ENCODE assay signal across 19 cellular contexts in the genomic region with DNA sequence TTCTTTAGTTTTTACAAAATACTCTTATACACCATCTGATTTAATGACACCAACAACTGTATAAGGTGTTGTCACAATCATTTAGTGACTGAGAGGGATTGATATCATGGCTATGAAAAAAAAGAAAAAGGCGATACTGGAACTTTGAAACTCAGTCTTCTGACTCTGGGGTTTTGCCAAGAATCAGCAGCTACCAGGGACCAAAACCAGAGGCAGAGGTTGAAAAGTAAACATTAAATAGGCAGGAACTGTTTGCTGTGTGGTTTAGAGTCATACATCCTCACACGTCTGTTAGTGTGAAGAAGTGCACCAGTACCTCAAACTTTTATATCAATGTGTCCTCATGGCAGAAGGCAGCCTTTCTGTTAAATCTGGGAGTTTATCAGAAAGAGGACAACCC.
"Had no signal": no experiment of that assay in that cellular context is flagged by ENCODE, and none has a peak within 500 bp of the region (broad histone marks: within the 10 kb centered on the region; RNA-seq: fewer than 3 reads in every experiment).

No MANE protein-coding gene starts in this region.

- H3K4me3 Mint-ChIP-seq: activated CD4-positive, alpha-beta T cell treated with anti-CD3 and anti-CD28 coated beads, Interleukin-2, amount 10 ng/mL, durations not matched to agents 7 days and 5 days; activated naive CD4-positive, alpha-beta T cell treated with anti-CD3 and anti-CD28 coated beads, Interleukin-2, amount 10 ng/mL, durations not matched to agents 7 days and 5 days; nephron had no signal

- H3K27me3 Mint-ChIP-seq: activated CD4-positive, alpha-beta T cell treated with anti-CD3 and anti-CD28 coated beads, Interleukin-2, amount 10 ng/mL, durations not matched to agents 7 days and 5 days; progenitor cell of endocrine pancreas had no signal

- DNase-seq: activated CD4-positive, alpha-beta T cell treated with anti-CD3 and anti-CD28 coated beads, Interleukin-2, amount 10 ng/mL, durations not matched to agents 7 days and 5 days; activated CD8-positive, alpha-beta memory T cell treated with anti-CD3 and anti-CD28 coated beads for 24 hours; activated naive CD4-positive, alpha-beta T cell treated with anti-CD3 and anti-CD28 coated beads, Interleukin-2, amount 10 ng/mL, durations not matched to agents 7 days and 5 days; activated T-cell treated with anti-CD3 and anti-CD28 coated beads for 4 hours; central memory CD4-positive, alpha-beta T cell; cortex of kidney; effector CD8-positive, alpha-beta T cell; gastrocnemius medialis; heart right ventricle; kidney; occipital lobe; stimulated activated CD4-positive, alpha-beta T cell treated with anti-CD3 and anti-CD28 coated beads, Interleukin-12 subunit alpha, Interleukin-12 subunit beta, amount 100 ng/mL, for 4 hours; stimulated activated naive CD8-positive, alpha-beta T cell treated with anti-CD3 and anti-CD28 coated beads, Interleukin-15, Interleukin-2, amounts not matched to agents 100 U/mL and 50 U/mL, for 24 hours; T1000; upper lobe of left lung had no signal

- ATAC-seq: gastrocnemius medialis; heart right ventricle; sciatic nerve; stimulated activated naive CD8-positive, alpha-beta T cell treated with anti-CD3 and anti-CD28 coated beads, Interleukin-15, Interleukin-2, amounts not matched to agents 100 U/mL and 50 U/mL, for 24 hours had no signal

- H3K36me3 Mint-ChIP-seq: activated naive CD4-positive, alpha-beta T cell treated with anti-CD3 and anti-CD28 coated beads, Interleukin-2, amount 10 ng/mL, durations not matched to agents 7 days and 5 days had no signal

- H3K9me3 Mint-ChIP-seq: activated CD4-positive, alpha-beta T cell treated with anti-CD3 and anti-CD28 coated beads, Interleukin-2, amount 10 ng/mL, durations not matched to agents 7 days and 5 days; activated naive CD4-positive, alpha-beta T cell treated with anti-CD3 and anti-CD28 coated beads, Interleukin-2, amount 10 ng/mL, durations not matched to agents 7 days and 5 days; activated T-helper 2 cell treated with anti-CD3 and anti-CD28 coated beads, Interferon-gamma antibody, Interleukin-2, Interleukin-4, amounts not matched to agents 10 μg/mL and 5 μg/mL and 100 μg/mL, durations not matched to agents 14 hours and 24 hours and 36 hours; nephron had no signal

- H3K27ac Mint-ChIP-seq: activated CD4-positive, alpha-beta T cell treated with anti-CD3 and anti-CD28 coated beads, Interleukin-2, amount 10 ng/mL, durations not matched to agents 7 days and 5 days; activated naive CD4-positive, alpha-beta T cell treated with anti-CD3 and anti-CD28 coated beads, Interleukin-2, amount 10 ng/mL, durations not matched to agents 7 days and 5 days; activated T-helper 2 cell treated with anti-CD3 and anti-CD28 coated beads, Interferon-gamma antibody, Interleukin-2, Interleukin-4, amounts not matched to agents 10 μg/mL and 5 μg/mL and 100 μg/mL, durations not matched to agents 14 hours and 24 hours and 36 hours; nephron; progenitor cell of endocrine pancreas had no signal

- H3K4me1 Mint-ChIP-seq: activated naive CD4-positive, alpha-beta T cell treated with anti-CD3 and anti-CD28 coated beads, Interleukin-2, amount 10 ng/mL, durations not matched to agents 7 days and 5 days; nephron had no signal
